Comparison of ENCODE assay signal across 18 cellular contexts in the genomic region with DNA sequence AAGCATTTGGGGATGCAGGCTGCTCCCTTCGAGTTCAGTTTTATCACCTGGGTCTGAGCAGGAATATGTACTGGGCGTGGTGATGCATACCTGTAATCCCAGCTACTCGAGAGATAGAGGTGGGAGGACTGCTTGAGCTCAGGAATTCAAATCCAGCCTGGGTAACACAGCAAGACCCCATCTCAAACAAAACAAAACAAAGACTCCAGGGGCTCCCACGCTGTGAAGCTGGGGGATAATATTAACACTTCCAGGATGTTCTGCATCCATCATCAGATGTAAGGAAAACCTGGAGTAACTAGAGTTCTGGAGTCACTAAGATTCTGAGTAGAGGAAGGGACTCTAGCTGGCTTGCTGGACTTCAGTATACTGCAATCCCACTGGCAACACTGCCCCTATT. TPM values are rescaled to one million over a fixed set of nuclear protein-coding genes. Genes with fewer than 3 reads are reported as not detected.
"Had no signal": no experiment of that assay in that cellular context is flagged by ENCODE, and none has a peak within 500 bp of the region (broad histone marks: within the 10 kb centered on the region; RNA-seq: fewer than 3 reads in every experiment).

No MANE protein-coding gene starts in this region.

- H3K4me3 Mint-ChIP-seq: activated CD4-positive, alpha-beta T cell treated with anti-CD3 and anti-CD28 coated beads, Interleukin-2, amount 10 ng/mL, durations not matched to agents 7 days and 5 days; natural killer cell treated with Interleukin-12 subunit alpha and Interleukin-12 subunit beta and Interleukin-15 and Interleukin-18, amount 100 ng/mL, for 72 hours; type B pancreatic cell had no signal

- ATAC-seq: left lobe of liver; natural killer cell treated with Interleukin-12 subunit alpha and Interleukin-12 subunit beta and Interleukin-15 and Interleukin-18, amount 100 ng/mL, for 72 hours had no signal

- H3K4me3 ChIP-seq: breast epithelium, right atrium auricular region, SJSA1 had no signal

- H3K9me3 Mint-ChIP-seq: natural killer cell treated with Interleukin-12 subunit alpha and Interleukin-12 subunit beta and Interleukin-15 and Interleukin-18, amount 100 ng/mL, for 72 hours had no signal

- H3K9me3 ChIP-seq: breast epithelium, SJSA1 had no signal

- H3K36me3 Mint-ChIP-seq: natural killer cell treated with Interleukin-12 subunit alpha and Interleukin-12 subunit beta and Interleukin-15 and Interleukin-18, amount 100 ng/mL, for 72 hours; type B pancreatic cell had no signal

- H3K27me3 Mint-ChIP-seq: activated CD4-positive, alpha-beta T cell treated with anti-CD3 and anti-CD28 coated beads, Interleukin-2, amount 10 ng/mL, durations not matched to agents 7 days and 5 days had no signal

- H3K4me1 Mint-ChIP-seq: activated CD4-positive, alpha-beta T cell treated with anti-CD3 and anti-CD28 coated beads, Interleukin-2, amount 10 ng/mL, durations not matched to agents 7 days and 5 days had no signal

- H3K27ac ChIP-seq: right atrium auricular region, SJSA1 had no signal

- H3K36me3 ChIP-seq: breast epithelium, right atrium auricular region, SJSA1 had no signal

- DNase-seq: activated CD4-positive, alpha-beta T cell treated with anti-CD3 and anti-CD28 coated beads, Interleukin-2, amount 10 ng/mL, durations not matched to agents 7 days and 5 days; activated CD8-positive, alpha-beta memory T cell treated with anti-CD3 and anti-CD28 coated beads for 24 hours; stimulated activated CD4-positive, alpha-beta T cell treated with anti-CD3 and anti-CD28 coated beads, Interleukin-2, amount 100 ng/mL, for 48 hours; SW 1271 had no signal

- H3K27me3 ChIP-seq: breast epithelium, right atrium auricular region, SJSA1 had no signal

- H3K4me1 ChIP-seq: breast epithelium, SJSA1 had no signal

- H3K27ac Mint-ChIP-seq: activated CD4-positive, alpha-beta T cell treated with anti-CD3 and anti-CD28 coated beads, Interleukin-2, amount 10 ng/mL, durations not matched to agents 7 days and 5 days; natural killer cell treated with Interleukin-12 subunit alpha and Interleukin-12 subunit beta and Interleukin-15 and Interleukin-18, amount 100 ng/mL, for 72 hours had no signal

RNA-seq across cellular contexts. Expression of a gene that starts 40.6 kb away (rescaled TPM):
- total RNA-seq: activated CD4-positive, alpha-beta T cell treated with anti-CD3 and anti-CD28 coated beads, Interleukin-2, amount 10 ng/mL, durations not matched to agents 7 days and 5 days; aorta; breast epithelium; chondrocyte; dermis microvascular lymphatic vessel endothelial cell; left lobe of liver; natural killer cell treated with Interleukin-12 subunit alpha and Interleukin-12 subunit beta and Interleukin-15 and Interleukin-18, amount 100 ng/mL, for 72 hours; occipital lobe; posterior vena cava; right atrium auricular region; SJSA1; skeletal muscle tissue; T-helper 2 cell treated with Interferon-gamma antibody and Interleukin-4, amounts not matched to agents 100 ng/mL and 5 ng/mL, for 36 hours had no signal
- polyA plus RNA-seq: aorta, esophagus had no signal
